19 cellular contexts compared by ENCODE assay signal in the genomic region with DNA sequence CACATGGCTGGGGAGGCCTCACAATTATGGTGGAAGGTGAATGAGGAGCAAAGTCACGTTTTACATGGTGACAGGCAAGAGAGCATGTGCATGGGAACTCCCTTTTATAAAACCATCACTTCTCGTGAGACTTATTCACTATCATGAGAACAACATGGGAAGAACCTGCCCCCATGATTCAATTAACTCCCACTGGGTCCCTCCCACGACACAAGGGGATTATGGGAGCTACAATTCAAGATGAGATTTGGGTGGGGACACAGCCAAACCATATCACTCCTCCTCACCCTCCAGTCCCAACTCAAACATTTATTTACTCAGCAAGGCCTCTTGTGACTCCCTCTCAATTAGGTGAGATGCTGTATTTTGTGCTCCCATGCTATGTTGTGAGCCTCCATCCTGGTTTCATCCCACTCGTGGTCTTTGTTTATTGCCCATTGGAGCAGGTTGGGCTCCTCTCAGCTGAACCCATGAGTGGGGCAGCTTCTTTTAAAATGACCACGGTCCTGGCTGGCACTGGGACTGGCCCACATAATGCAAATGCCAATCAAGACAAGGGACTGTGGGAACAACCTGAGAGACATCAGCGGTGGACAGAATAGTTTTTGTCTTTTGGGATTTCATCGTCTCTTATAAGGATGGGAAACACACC. TPM values are rescaled to one million over a fixed set of nuclear protein-coding genes. Genes with fewer than 3 reads are reported as not detected.
DNase-seq lines count a peak whose midpoint lies in the region; ATAC-seq, FAIRE-seq and TF ChIP-seq lines count a peak whose summit lies in the region.
"Had no signal": no experiment of that assay in that cellular context is flagged by ENCODE, and none has a peak within 500 bp of the region (broad histone marks: within the 10 kb centered on the region; RNA-seq: fewer than 3 reads in every experiment).

No MANE protein-coding gene starts in this region.

- peak; percentile 36 for DNase-seq in right atrium auricular region (ENCODE audit: low spot score)
- DNase-seq in left ventricle myocardium superior, result no peak
- no peak for DNase-seq in gastrocnemius medialis
- DNase-seq in GM19239 (ENCODE audit: insufficient read length, low spot score), result no peak
- DNase-seq in upper lobe of right lung, result no peak
- DNase-seq: Calu3; CD8-positive, alpha-beta T cell; GOT3; KBM-7; NCI-H1105; NCI-H1694; NCI-H2081 treated with DMSO at 0.1 percent for 48 hours; NCI-H774; SIG-M5 had no signal

- TF ChIP-seq CTCF in right atrium auricular region (IDR thresholded peaks at IDR 0.05) (no peak), nephron (IDR thresholded peaks at IDR 0.05; ENCODE audit: unreplicated experiment in 3 of 3) (no peak), gastrocnemius medialis (IDR thresholded peaks at IDR 0.05 in 4 of 5, conservative IDR thresholded peaks at IDR 0.05 in 1 of 5) (no peak), upper lobe of right lung (IDR thresholded peaks at IDR 0.05) (no peak)

- in situ Hi-C loops in gastrocnemius medialis (cut with MboI; ENCODE audit: low sequenced_read_pairs in 4 of 4), result no loop called here

- no peak for ATAC-seq in left ventricle myocardium superior
- no peak for ATAC-seq in gastrocnemius medialis
- ATAC-seq in upper lobe of right lung, result no peak
- no peak for ATAC-seq in GM21723 (IDR thresholded peaks at IDR 0.05; ENCODE audit: unreplicated experiment)
- ATAC-seq: CD8-positive, alpha-beta T cell; GM12878; HCT116 had no signal

- H3K9me3 ChIP-seq in right atrium auricular region (no peaks in the 10 kb centered on the region), gastrocnemius medialis (no peaks in the 10 kb centered on the region), upper lobe of right lung (no peaks in the 10 kb centered on the region)
- H3K9me3 ChIP-seq: BLaER1 had no signal

- H3K36me3 ChIP-seq in right atrium auricular region (no peaks in the 10 kb centered on the region), gastrocnemius medialis (no peaks in the 10 kb centered on the region), upper lobe of right lung (no peaks in the 10 kb centered on the region)
- H3K36me3 ChIP-seq: BLaER1 had no signal

- peak overlapping the region; percentile 79 to 93 for H3K27ac ChIP-seq in right atrium auricular region
- peak overlapping the region; percentile 93 to 97 (median 95) for H3K27ac ChIP-seq in gastrocnemius medialis
- H3K27ac ChIP-seq in upper lobe of right lung, result no peak overlapping the region
- H3K27ac ChIP-seq: BLaER1 had no signal

- H3K4me3 ChIP-seq in right atrium auricular region (no peak overlapping the region), gastrocnemius medialis (no peak overlapping the region), upper lobe of right lung (no peak overlapping the region)
- H3K4me3 ChIP-seq: BLaER1, GM12878 had no signal

- H3K4me1 ChIP-seq in right atrium auricular region (peaks cover 0 to 51% of the 10 kb centered on the region in 2 donors), gastrocnemius medialis (peaks cover 48 to 54% of the 10 kb centered on the region in 2 donors), upper lobe of right lung (peaks cover 5% of the 10 kb centered on the region)

- FAIRE-seq in GM19239 (lab: Jason Lieb, UNC), result no peak

- no peaks in the 10 kb centered on the region for H3K9me3 Mint-ChIP-seq in nephron
- H3K9me3 Mint-ChIP-seq: CD8-positive, alpha-beta T cell had no signal

- intact Hi-C loops in left ventricle myocardium superior (cut with micrococcal nuclease) (no loop called here), gastrocnemius medialis (cut with DNase I; ENCODE audit: low total_unique reads) (no loop called here), upper lobe of right lung (cut with DNase I) (no loop called here)

- H3K4me3 Mint-ChIP-seq in nephron, result no peak overlapping the region
- H3K4me3 Mint-ChIP-seq: CD8-positive, alpha-beta T cell had no signal

- peaks cover 54% of the 10 kb centered on the region for H3K4me1 Mint-ChIP-seq in nephron

- H3K27me3 Mint-ChIP-seq in nephron (ENCODE audit: low read depth), result no peaks in the 10 kb centered on the region

- no peaks in the 10 kb centered on the region for H3K36me3 Mint-ChIP-seq in nephron (ENCODE audit: low read depth)
- H3K36me3 Mint-ChIP-seq: CD8-positive, alpha-beta T cell had no signal

- TF ChIP-seq POLR2A in gastrocnemius medialis (IDR thresholded peaks at IDR 0.05), result no peak

- H3K27ac Mint-ChIP-seq in nephron, result peak overlapping the region in 2 of 3 experiments; percentile 29 to 56
- H3K27ac Mint-ChIP-seq: CD8-positive, alpha-beta T cell had no signal

- H3K27me3 ChIP-seq in right atrium auricular region (no peaks in the 10 kb centered on the region), gastrocnemius medialis (no peaks in the 10 kb centered on the region), upper lobe of right lung (no peaks in the 10 kb centered on the region)
- H3K27me3 ChIP-seq: BLaER1 had no signal

RNA-seq across cellular contexts. Expression of gene IRF2BP2, which starts 28.8 kb away (rescaled TPM):
- total RNA-seq in right atrium auricular region, result 10 to 100 TPM; 74.5 to 76.3 TPM
- 124 TPM for total RNA-seq in left ventricle myocardium superior
- total RNA-seq in gastrocnemius medialis, result 10 to 100 TPM; 32.2 to 92.0 (median 52.2) TPM
- total RNA-seq in upper lobe of right lung, result 161 TPM
